23 cellular contexts compared by ENCODE assay signal in the genomic region with DNA sequence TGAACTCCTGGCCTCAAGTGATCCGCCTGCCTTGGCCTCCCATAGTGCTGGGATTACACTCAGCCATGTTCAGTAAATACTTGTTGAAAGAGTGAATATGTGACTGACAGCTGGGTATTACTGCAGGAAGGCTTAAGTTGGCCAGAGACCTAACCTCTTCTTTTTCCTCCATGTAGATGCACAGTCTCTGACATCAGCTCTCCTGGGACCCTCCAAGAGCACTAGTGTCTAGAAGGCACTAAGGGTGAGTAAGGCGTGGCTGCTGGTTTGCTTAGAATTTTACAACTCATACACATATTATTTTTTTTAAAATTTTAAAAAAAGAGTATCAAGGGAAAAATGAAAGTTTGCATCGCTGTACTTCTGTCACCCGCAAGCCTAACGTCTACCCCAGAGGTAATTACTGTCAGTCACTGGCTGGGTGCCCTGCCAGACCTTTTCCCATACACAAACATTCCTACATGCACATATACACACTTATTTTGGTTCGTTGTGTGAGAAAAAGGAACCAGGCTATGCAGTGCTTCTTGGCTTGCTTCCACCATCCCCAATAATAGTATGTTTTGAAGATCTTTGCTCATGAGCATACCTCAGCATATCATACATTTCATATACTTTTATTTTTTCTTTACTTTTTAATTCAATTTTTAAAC.
"Had no signal": no experiment of that assay in that cellular context is flagged by ENCODE, and none has a peak within 500 bp of the region (broad histone marks: within the 10 kb centered on the region; RNA-seq: fewer than 3 reads in every experiment).

No MANE protein-coding gene starts in this region.

- H3K27ac Mint-ChIP-seq: activated CD4-positive, alpha-beta T cell treated with anti-CD3 and anti-CD28 coated beads, Interleukin-2, amount 10 ng/mL, durations not matched to agents 7 days and 5 days; activated CD8-positive, alpha-beta T cell treated with anti-CD3 and anti-CD28 coated beads, Interleukin-2, amount 10 ng/mL, durations not matched to agents 7 days and 5 days; activated naive CD8-positive, alpha-beta T cell treated with anti-CD3 and anti-CD28 coated beads, Interleukin-2, amount 10 ng/mL, durations not matched to agents 7 days and 5 days; activated T-cell treated with anti-CD3 and anti-CD28 coated beads, Interleukin-2, amount 50 U/mL, for 24 hours; activated T-helper 2 cell treated with anti-CD3 and anti-CD28 coated beads, Interferon-gamma antibody, Interleukin-2, Interleukin-4, amounts not matched to agents 10 μg/mL and 5 μg/mL and 100 μg/mL, durations not matched to agents 14 hours and 24 hours and 36 hours had no signal

- H3K4me1 Mint-ChIP-seq: activated CD4-positive, alpha-beta T cell treated with anti-CD3 and anti-CD28 coated beads, Interleukin-2, amount 10 ng/mL, durations not matched to agents 7 days and 5 days; activated naive CD8-positive, alpha-beta T cell treated with anti-CD3 and anti-CD28 coated beads, Interleukin-2, amount 10 ng/mL, durations not matched to agents 7 days and 5 days had no signal

- H3K27me3 ChIP-seq: breast epithelium, dorsolateral prefrontal cortex, heart left ventricle, upper lobe of right lung had no signal

- H3K27ac ChIP-seq: breast epithelium, dorsolateral prefrontal cortex, heart left ventricle, left ventricle myocardium inferior, prostate gland, skin epidermis, thoracic aorta, upper lobe of right lung had no signal

- ATAC-seq: activated CD4-positive, CD25-positive, alpha-beta regulatory T cell treated with anti-CD3 and anti-CD28 coated beads, Interleukin-2, amount 50 U/mL, for 24 hours; activated CD8-positive, alpha-beta T cell treated with anti-CD3 and anti-CD28 coated beads, Interleukin-2, amount 10 ng/mL, durations not matched to agents 7 days and 5 days; heart left ventricle; right cardiac atrium; upper lobe of right lung had no signal

- H3K27me3 Mint-ChIP-seq: activated CD4-positive, alpha-beta T cell treated with anti-CD3 and anti-CD28 coated beads, Interleukin-2, amount 10 ng/mL, durations not matched to agents 7 days and 5 days; activated naive CD8-positive, alpha-beta T cell treated with anti-CD3 and anti-CD28 coated beads, Interleukin-2, amount 10 ng/mL, durations not matched to agents 7 days and 5 days; activated T-cell treated with anti-CD3 and anti-CD28 coated beads, Interleukin-2, amount 50 U/mL, for 24 hours had no signal

- H3K36me3 ChIP-seq: breast epithelium, prostate gland, thoracic aorta, upper lobe of right lung had no signal

- H3K4me3 Mint-ChIP-seq: activated CD4-positive, alpha-beta T cell treated with anti-CD3 and anti-CD28 coated beads, Interleukin-2, amount 10 ng/mL, durations not matched to agents 7 days and 5 days; activated CD8-positive, alpha-beta T cell treated with anti-CD3 and anti-CD28 coated beads, Interleukin-2, amount 10 ng/mL, durations not matched to agents 7 days and 5 days; activated naive CD8-positive, alpha-beta T cell treated with anti-CD3 and anti-CD28 coated beads, Interleukin-2, amount 10 ng/mL, durations not matched to agents 7 days and 5 days; activated T-cell treated with anti-CD3 and anti-CD28 coated beads, Interleukin-2, amount 50 U/mL, for 24 hours; neural crest cell had no signal

- H3K9me3 Mint-ChIP-seq: activated CD4-positive, alpha-beta T cell treated with anti-CD3 and anti-CD28 coated beads, Interleukin-2, amount 10 ng/mL, durations not matched to agents 7 days and 5 days; activated naive CD8-positive, alpha-beta T cell treated with anti-CD3 and anti-CD28 coated beads, Interleukin-2, amount 10 ng/mL, durations not matched to agents 7 days and 5 days; activated T-cell treated with anti-CD3 and anti-CD28 coated beads, Interleukin-2, amount 50 U/mL, for 24 hours; activated T-helper 2 cell treated with anti-CD3 and anti-CD28 coated beads, Interferon-gamma antibody, Interleukin-2, Interleukin-4, amounts not matched to agents 10 μg/mL and 5 μg/mL and 100 μg/mL, durations not matched to agents 14 hours and 24 hours and 36 hours; neural crest cell had no signal

- H3K4me1 ChIP-seq: breast epithelium, left ventricle myocardium inferior, prostate gland had no signal

- H3K4me3 ChIP-seq: breast epithelium, dorsolateral prefrontal cortex, heart left ventricle, left ventricle myocardium inferior, prostate gland, skin epidermis, thoracic aorta, upper lobe of right lung had no signal

- DNase-seq: activated CD4-positive, alpha-beta T cell treated with anti-CD3 and anti-CD28 coated beads, Interleukin-2, amount 10 ng/mL, durations not matched to agents 7 days and 5 days; activated CD8-positive, alpha-beta T cell treated with anti-CD3 and anti-CD28 coated beads, Interleukin-2, amount 10 ng/mL, durations not matched to agents 7 days and 5 days; activated naive CD4-positive, alpha-beta T cell treated with Interleukin-2 at 50 U/mL for 16 hours; activated naive CD8-positive, alpha-beta T cell treated with anti-CD3 and anti-CD28 coated beads, Interleukin-2, amount 10 ng/mL, durations not matched to agents 7 days and 5 days; activated T-cell treated with anti-CD3 and anti-CD28 coated beads, Interleukin-2, amount 50 U/mL, for 24 hours; amygdala; cerebellar nuclear complex; heart left ventricle; kidney glomerular epithelial cell; left ventricle myocardium inferior; mammary epithelial cell; right cardiac atrium; T-helper 1 cell; T-helper 9 cell; upper lobe of right lung had no signal

- H3K9me3 ChIP-seq: breast epithelium, left ventricle myocardium inferior, prostate gland, thoracic aorta, upper lobe of right lung had no signal
